ENCODE assay signal across 1 cellular context in genomic region chr20:47886454-47887041, GRCh38.
TF ChIP-seq lines count a peak whose summit lies in the region.

No MANE protein-coding gene starts in this region.

TF ChIP-seq in HepG2, 621 proteins besides CTCF, POLR2A, EP300 and RAD21 (continued from another document and continues in another):
- TF ChIP-seq DMAP1 (CRISPR knock-in tag; IDR thresholded peaks at IDR 0.05) (no peak), FUBP1 (CRISPR knock-in tag; IDR thresholded peaks at IDR 0.05; ENCODE audit: borderline replicate concordance) (no peak; the same call in 1 of the 2 replicates), HNF1A (IDR thresholded peaks at IDR 0.05; ENCODE audit: low read depth) (no peak), HNF1A (CRISPR knock-in tag; IDR thresholded peaks at IDR 0.05; ENCODE audit: borderline replicate concordance) (no peak), ZEB1 (IDR thresholded peaks at IDR 0.05; ENCODE audit: insufficient replicate concordance, low read depth) (no peak), THYN1 (CRISPR knock-in tag; IDR thresholded peaks at IDR 0.05; ENCODE audit: borderline replicate concordance, low read depth) (no peak), ZNF777 (CRISPR knock-in tag; IDR thresholded peaks at IDR 0.05) (no peak), ZBTB42 (CRISPR knock-in tag; IDR thresholded peaks at IDR 0.05) (no peak), ESRRA (CRISPR knock-in tag; IDR thresholded peaks at IDR 0.05; ENCODE audit: low read depth) (no peak), HMG20B (CRISPR knock-in tag; conservative IDR thresholded peaks at IDR 0.05) (no peak), HES4 (CRISPR knock-in tag; IDR thresholded peaks at IDR 0.05; ENCODE audit: borderline replicate concordance) (0 out of 2 replicates have a peak, but pooled peaks have one; percentile 29), ASH2L (IDR thresholded peaks at IDR 0.05; ENCODE audit: insufficient read length, low read depth, low read length) (no peak), HMG20A (CRISPR knock-in tag; IDR thresholded peaks at IDR 0.05; ENCODE audit: borderline replicate concordance) (no peak), ZNF550 (CRISPR knock-in tag; IDR thresholded peaks at IDR 0.05; ENCODE audit: borderline replicate concordance) (no peak), ZNF34 (CRISPR knock-in tag; IDR thresholded peaks at IDR 0.05; ENCODE audit: borderline replicate concordance) (no peak), ARID4A (CRISPR knock-in tag; IDR thresholded peaks at IDR 0.05; ENCODE audit: borderline replicate concordance) (peak; percentile 30; the same call in 1 of the 2 replicates), CBFB (CRISPR knock-in tag; IDR thresholded peaks at IDR 0.05) (no peak), MYNN (CRISPR knock-in tag; IDR thresholded peaks at IDR 0.05; ENCODE audit: low read depth) (no peak), U2AF2 (IDR thresholded peaks at IDR 0.05; ENCODE audit: low read depth, low read length) (no peak), ZBTB38 (CRISPR knock-in tag; IDR thresholded peaks at IDR 0.05) (no peak), ADNP (CRISPR knock-in tag; IDR thresholded peaks at IDR 0.05) (no peak), CERS6 (CRISPR knock-in tag; IDR thresholded peaks at IDR 0.05) (no peak), ZNF724P (CRISPR knock-in tag; IDR thresholded peaks at IDR 0.05; ENCODE audit: borderline replicate concordance) (peak; percentile 51; the same call in 1 of the 2 replicates), TOE1 (CRISPR knock-in tag; IDR thresholded peaks at IDR 0.05) (no peak), ZNF605 (CRISPR knock-in tag; IDR thresholded peaks at IDR 0.05) (0 out of 2 replicates have a peak, but pooled peaks have one; percentile 28), GFI1 (CRISPR knock-in tag; IDR thresholded peaks at IDR 0.05; ENCODE audit: borderline replicate concordance) (no peak), SP5 (CRISPR knock-in tag; IDR thresholded peaks at IDR 0.05; ENCODE audit: borderline replicate concordance, low read depth) (0 out of 2 replicates have a peak, but pooled peaks have one; percentile 14), ZNF556 (CRISPR knock-in tag; IDR thresholded peaks at IDR 0.05; ENCODE audit: borderline replicate concordance) (no peak), SKI (IDR thresholded peaks at IDR 0.05; ENCODE audit: partially characterized antibody) (peak; percentile 67), TP53 (CRISPR knock-in tag; conservative IDR thresholded peaks at IDR 0.05) (no peak), NFATC3 (CRISPR knock-in tag; IDR thresholded peaks at IDR 0.05) (no peak), PLSCR1 (CRISPR knock-in tag; IDR thresholded peaks at IDR 0.05; ENCODE audit: borderline replicate concordance) (no peak), EED (CRISPR knock-in tag; IDR thresholded peaks at IDR 0.05) (0 out of 2 replicates have a peak, but pooled peaks have one; percentile 13), ARNTL (CRISPR knock-in tag; IDR thresholded peaks at IDR 0.05) (0 out of 2 replicates have a peak, but pooled peaks have one; percentile 32), ZNF75D (CRISPR knock-in tag; IDR thresholded peaks at IDR 0.05; ENCODE audit: borderline replicate concordance) (no peak), JARID2 (CRISPR knock-in tag; IDR thresholded peaks at IDR 0.05; ENCODE audit: insufficient replicate concordance) (no peak), ZNF362 (CRISPR knock-in tag; IDR thresholded peaks at IDR 0.05; ENCODE audit: borderline replicate concordance) (no peak), LCORL (IDR thresholded peaks at IDR 0.05) (no peak), LCORL (CRISPR knock-in tag; IDR thresholded peaks at IDR 0.05) (peak; percentile 41; the same call in 1 of the 2 replicates), ZNF253 (CRISPR knock-in tag; IDR thresholded peaks at IDR 0.05; ENCODE audit: borderline replicate concordance) (no peak), HNF4A (CRISPR knock-in tag; IDR thresholded peaks at IDR 0.05) (no peak)
- TF ChIP-seq, protein P1, sequence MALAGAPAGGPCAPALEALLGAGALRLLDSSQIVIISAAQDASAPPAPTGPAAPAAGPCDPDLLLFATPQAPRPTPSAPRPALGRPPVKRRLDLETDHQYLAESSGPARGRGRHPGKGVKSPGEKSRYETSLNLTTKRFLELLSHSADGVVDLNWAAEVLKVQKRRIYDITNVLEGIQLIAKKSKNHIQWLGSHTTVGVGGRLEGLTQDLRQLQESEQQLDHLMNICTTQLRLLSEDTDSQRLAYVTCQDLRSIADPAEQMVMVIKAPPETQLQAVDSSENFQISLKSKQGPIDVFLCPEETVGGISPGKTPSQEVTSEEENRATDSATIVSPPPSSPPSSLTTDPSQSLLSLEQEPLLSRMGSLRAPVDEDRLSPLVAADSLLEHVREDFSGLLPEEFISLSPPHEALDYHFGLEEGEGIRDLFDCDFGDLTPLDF (CRISPR knock-in tag; IDR thresholded peaks at IDR 0.05): no peak
- TF ChIP-seq, protein P2, sequence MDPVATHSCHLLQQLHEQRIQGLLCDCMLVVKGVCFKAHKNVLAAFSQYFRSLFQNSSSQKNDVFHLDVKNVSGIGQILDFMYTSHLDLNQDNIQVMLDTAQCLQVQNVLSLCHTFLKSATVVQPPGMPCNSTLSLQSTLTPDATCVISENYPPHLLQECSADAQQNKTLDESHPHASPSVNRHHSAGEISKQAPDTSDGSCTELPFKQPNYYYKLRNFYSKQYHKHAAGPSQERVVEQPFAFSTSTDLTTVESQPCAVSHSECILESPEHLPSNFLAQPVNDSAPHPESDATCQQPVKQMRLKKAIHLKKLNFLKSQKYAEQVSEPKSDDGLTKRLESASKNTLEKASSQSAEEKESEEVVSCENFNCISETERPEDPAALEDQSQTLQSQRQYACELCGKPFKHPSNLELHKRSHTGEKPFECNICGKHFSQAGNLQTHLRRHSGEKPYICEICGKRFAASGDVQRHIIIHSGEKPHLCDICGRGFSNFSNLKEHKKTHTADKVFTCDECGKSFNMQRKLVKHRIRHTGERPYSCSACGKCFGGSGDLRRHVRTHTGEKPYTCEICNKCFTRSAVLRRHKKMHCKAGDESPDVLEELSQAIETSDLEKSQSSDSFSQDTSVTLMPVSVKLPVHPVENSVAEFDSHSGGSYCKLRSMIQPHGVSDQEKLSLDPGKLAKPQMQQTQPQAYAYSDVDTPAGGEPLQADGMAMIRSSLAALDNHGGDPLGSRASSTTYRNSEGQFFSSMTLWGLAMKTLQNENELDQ (CRISPR knock-in tag; IDR thresholded peaks at IDR 0.05; ENCODE audit: borderline replicate concordance): no peak
- TF ChIP-seq, protein P3, sequence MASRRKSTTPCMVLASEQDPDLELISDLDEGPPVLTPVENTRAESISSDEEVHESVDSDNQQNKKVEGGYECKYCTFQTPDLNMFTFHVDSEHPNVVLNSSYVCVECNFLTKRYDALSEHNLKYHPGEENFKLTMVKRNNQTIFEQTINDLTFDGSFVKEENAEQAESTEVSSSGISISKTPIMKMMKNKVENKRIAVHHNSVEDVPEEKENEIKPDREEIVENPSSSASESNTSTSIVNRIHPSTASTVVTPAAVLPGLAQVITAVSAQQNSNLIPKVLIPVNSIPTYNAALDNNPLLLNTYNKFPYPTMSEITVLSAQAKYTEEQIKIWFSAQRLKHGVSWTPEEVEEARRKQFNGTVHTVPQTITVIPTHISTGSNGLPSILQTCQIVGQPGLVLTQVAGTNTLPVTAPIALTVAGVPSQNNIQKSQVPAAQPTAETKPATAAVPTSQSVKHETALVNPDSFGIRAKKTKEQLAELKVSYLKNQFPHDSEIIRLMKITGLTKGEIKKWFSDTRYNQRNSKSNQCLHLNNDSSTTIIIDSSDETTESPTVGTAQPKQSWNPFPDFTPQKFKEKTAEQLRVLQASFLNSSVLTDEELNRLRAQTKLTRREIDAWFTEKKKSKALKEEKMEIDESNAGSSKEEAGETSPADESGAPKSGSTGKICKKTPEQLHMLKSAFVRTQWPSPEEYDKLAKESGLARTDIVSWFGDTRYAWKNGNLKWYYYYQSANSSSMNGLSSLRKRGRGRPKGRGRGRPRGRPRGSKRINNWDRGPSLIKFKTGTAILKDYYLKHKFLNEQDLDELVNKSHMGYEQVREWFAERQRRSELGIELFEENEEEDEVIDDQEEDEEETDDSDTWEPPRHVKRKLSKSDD (CRISPR knock-in tag; IDR thresholded peaks at IDR 0.05; ENCODE audit: low read depth): no peak
